ENCODE assay signal across 8 cellular contexts in the genomic region with DNA sequence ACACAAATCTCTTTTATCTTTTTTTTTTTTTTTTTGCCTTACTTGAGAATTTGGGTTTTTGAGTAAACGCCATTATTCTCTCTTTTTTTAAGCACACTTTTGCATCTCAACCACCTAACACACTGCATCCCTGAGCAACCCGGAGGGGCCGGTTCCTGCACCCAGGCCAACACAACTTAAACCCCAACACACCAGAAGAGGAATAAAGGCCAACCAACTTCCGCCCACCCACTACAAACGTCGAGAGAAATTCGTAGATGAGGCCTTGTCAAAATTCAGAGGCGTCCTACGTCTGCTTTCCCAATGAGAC.
DNase-seq lines count a peak whose midpoint lies in the region; ATAC-seq and TF ChIP-seq lines count a peak whose summit lies in the region.

No MANE protein-coding gene starts in this region.

- peak overlapping the region; percentile 95 for H3K9ac ChIP-seq in HUES48 (ENCODE audit: low read depth, low read length)

- H3K36me3 ChIP-seq in HUES48 (ENCODE audit: control insufficient read depth, insufficient read depth, low read length) (peaks cover 35% of the 10 kb centered on the region), muscle layer of duodenum (ENCODE audit: control insufficient read depth in 1 of 2, insufficient read depth in 2 of 2, low read length in 2 of 2) (peaks cover 0 to 5% of the 10 kb centered on the region in 2 donors)

- no peaks in the 10 kb centered on the region for H3K4me1 ChIP-seq in HUES48 (ENCODE audit: control insufficient read depth, insufficient read depth, low read length)
- peaks cover 0 to 9% of the 10 kb centered on the region in 2 donors for H3K4me1 ChIP-seq in muscle layer of duodenum (ENCODE audit: control insufficient read depth in 1 of 2, insufficient read depth in 2 of 2, low read length in 2 of 2)

- H3K27me3 ChIP-seq in HUES48 (ENCODE audit: control insufficient read depth, insufficient read depth, low read length), result no peaks in the 10 kb centered on the region
- no peaks in the 10 kb centered on the region for H3K27me3 ChIP-seq in muscle layer of duodenum (ENCODE audit: low read depth, low read length)

- H3K9me3 ChIP-seq in HUES48 (ENCODE audit: control insufficient read depth, insufficient read depth, low read length), result no peaks in the 10 kb centered on the region
- no peaks in the 10 kb centered on the region for H3K9me3 ChIP-seq in muscle layer of duodenum (ENCODE audit: control insufficient read depth in 1 of 2, low read length in 2 of 2)

- in situ Hi-C loops in ACHN (cut with HindIII; ENCODE audit: low pct_ligation_motif_present, low pct_unique_long_range_greater_than_20kb, low sequenced_read_pairs), result no loop called here

- no peak for DNase-seq in choroid plexus epithelial cell (ENCODE audit: low read depth)
- DNase-seq in ACHN, result no peak
- DNase-seq in LoVo (ENCODE audit: low spot score), result no peak
- DNase-seq in NOMO-1 (lab: John Stamatoyannopoulos, UW; ENCODE audit: unreplicated experiment in 2 of 2), result no peak

- ATAC-seq in GM18867 (IDR thresholded peaks at IDR 0.05; ENCODE audit: unreplicated experiment), result no peak

- H3K27ac ChIP-seq in HUES48 (ENCODE audit: low read depth, low read length) (peak overlapping the region; percentile 97), muscle layer of duodenum (ENCODE audit: low read length) (peak overlapping the region; percentile 81)

- TF ChIP-seq CTCF in choroid plexus epithelial cell (conservative IDR thresholded peaks at IDR 0.05; ENCODE audit: low read depth, low read length), result no peak

- peak overlapping the region; percentile 98 for H3K4me3 ChIP-seq in GM08714 (ENCODE audit: low read length)
- peak overlapping the region; percentile 94 for H3K4me3 ChIP-seq in HUES48 (ENCODE audit: low read depth, low read length)
- peak overlapping the region; percentile 92 for H3K4me3 ChIP-seq in choroid plexus epithelial cell (ENCODE audit: low read depth, low read length)
- H3K4me3 ChIP-seq in muscle layer of duodenum (ENCODE audit: low read depth in 1 of 2, low read length in 2 of 2), result peak overlapping the region; percentile 90 to 91
